ENCODE assay signal across 1 cellular context in genomic region chr7:134552105-134552504, GRCh38.
TF ChIP-seq lines count a peak whose summit lies in the region.

No MANE protein-coding gene starts in this region.

TF ChIP-seq in H1, 55 proteins besides CTCF, POLR2A, EP300 and RAD21 (continued from another document):
- no peak for TF ChIP-seq CBX5 (IDR thresholded peaks at IDR 0.05; ENCODE audit: low read depth, low read length)
- TF ChIP-seq RBBP5 (IDR thresholded peaks at IDR 0.05; ENCODE audit: borderline replicate concordance, low read depth, low read length), result no peak
